Comparison of ENCODE assay signal across 8 cellular contexts in the genomic region with DNA sequence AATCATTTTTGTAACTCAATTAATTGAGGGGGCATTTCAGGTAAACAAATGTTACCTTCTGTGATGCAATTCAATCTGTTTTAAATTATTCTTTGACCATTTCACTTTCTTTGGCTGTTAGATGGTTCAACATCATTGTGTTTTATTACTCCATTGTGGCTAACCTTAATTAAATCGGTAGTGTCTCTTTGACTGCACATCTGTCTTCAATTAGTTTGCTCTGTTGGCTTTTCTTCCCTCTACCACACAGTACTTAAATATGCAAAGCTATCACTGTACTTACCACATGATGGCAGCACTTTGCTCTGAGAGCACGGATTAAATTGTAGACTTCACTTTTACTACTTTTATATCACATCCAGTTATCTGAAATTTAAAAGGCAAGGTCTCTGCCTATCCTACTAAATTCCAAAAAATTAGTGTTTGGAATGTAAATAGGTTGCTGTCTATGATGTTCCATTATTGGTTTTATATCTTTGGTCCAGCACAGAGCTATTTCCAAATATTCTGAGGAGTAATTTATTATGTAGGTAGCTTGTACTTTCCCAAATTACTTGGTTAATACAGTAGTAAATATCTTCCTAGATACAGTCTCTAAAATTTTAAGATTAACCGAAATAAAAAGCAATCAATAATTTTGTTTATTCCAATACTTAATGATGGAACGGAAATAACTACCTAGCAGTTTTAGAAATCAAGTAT.
A peak's percentile ranks its signal among the peaks of the same experiment; 100 is the strongest.
DNase-seq lines count a peak whose midpoint lies in the region; ATAC-seq, FAIRE-seq and TF ChIP-seq lines count a peak whose summit lies in the region.

No MANE protein-coding gene starts in this region.

- no peaks in the 10 kb centered on the region for H3K27me3 ChIP-seq in pancreas

- H3K4me3 ChIP-seq in LNCaP clone FGC (ENCODE audit: low read depth, low read length) (no peak overlapping the region), epithelial cell of esophagus (ENCODE audit: low read length) (no peak overlapping the region), pancreas (no peak overlapping the region)

- DNase-seq in GDM1 (lab: John Stamatoyannopoulos, UW) (peak; percentile 2), LNCaP clone FGC (ENCODE audit: low read depth) (peak; percentile 45), RCC 7860 (ENCODE audit: low spot score) (peak; percentile 48), epithelial cell of esophagus (ENCODE audit: low read depth) (peak; percentile 62), pancreas (no peak)
- no peak for DNase-seq in activated T-cell treated with anti-CD3 and anti-CD28 coated beads, Interleukin-2, amount 50 U/mL, for 1 hour
- DNase-seq in activated CD4-positive, alpha-beta memory T cell treated with anti-CD3 and anti-CD28 coated beads, Interleukin-2, amount 10 ng/mL, durations not matched to agents 7 days and 5 days = no peak

- POLR2A ChIA-PET in activated CD4-positive, alpha-beta memory T cell treated with anti-CD3 and anti-CD28 coated beads, Interleukin-2, amount 10 ng/mL, durations not matched to agents 7 days and 5 days (lab: Charles Lee) = no interaction called here

- no peak overlapping the region for H3K27ac Mint-ChIP-seq in activated CD4-positive, alpha-beta memory T cell treated with anti-CD3 and anti-CD28 coated beads, Interleukin-2, amount 10 ng/mL, durations not matched to agents 7 days and 5 days

- no peak overlapping the region for H3K27ac ChIP-seq in pancreas

- peak; percentile 65 for ATAC-seq in GM21723 (IDR thresholded peaks at IDR 0.05; ENCODE audit: unreplicated experiment)
- peak; percentile 43 to 87 (median 82) for ATAC-seq in pancreas

- WGBS in pancreas, 2 donors = 25 to 27% methylated on average over 4 of the region's 4 CpGs

- H3K9me3 ChIP-seq in pancreas = no peaks in the 10 kb centered on the region

- CTCF ChIA-PET in activated CD4-positive, alpha-beta memory T cell treated with anti-CD3 and anti-CD28 coated beads, Interleukin-2, amount 10 ng/mL, durations not matched to agents 7 days and 5 days (lab: Charles Lee) = interaction anchor here (0.6 kb wide), 1 partner anchor 466 kb away, joined by 3 read pairs; no protein-coding TSS in a partner anchor

- H3K4me3 Mint-ChIP-seq in activated CD4-positive, alpha-beta memory T cell treated with anti-CD3 and anti-CD28 coated beads, Interleukin-2, amount 10 ng/mL, durations not matched to agents 7 days and 5 days = no peak overlapping the region

- FAIRE-seq in RCC 7860 (lab: Jason Lieb, UNC) = peak; percentile 79
- peak; percentile 69 for FAIRE-seq in pancreas (lab: Jason Lieb, UNC)

- H3K4me1 ChIP-seq in pancreas = no peaks in the 10 kb centered on the region

- intact Hi-C loops in pancreas (cut with DNase I) = loop anchor here in 1 of 3 donors (10.0 kb wide), 1 partner anchor 464 kb away; no protein-coding TSS in a partner anchor

- TF ChIP-seq CTCF in LNCaP clone FGC (IDR thresholded peaks at IDR 0.05; ENCODE audit: control insufficient read depth, extremely low read depth, insufficient read depth) (peak; percentile 81), epithelial cell of esophagus (IDR thresholded peaks at IDR 0.05; ENCODE audit: insufficient read depth, low read depth, low read length, missing control alignments) (peak; percentile 72), pancreas (IDR thresholded peaks at IDR 0.05) (peak; percentile 40 to 55 (median 48))

- H3K4me1 Mint-ChIP-seq in activated CD4-positive, alpha-beta memory T cell treated with anti-CD3 and anti-CD28 coated beads, Interleukin-2, amount 10 ng/mL, durations not matched to agents 7 days and 5 days = no peaks in the 10 kb centered on the region

- no peaks in the 10 kb centered on the region for H3K36me3 ChIP-seq in pancreas

- H3K27me3 Mint-ChIP-seq in activated CD4-positive, alpha-beta memory T cell treated with anti-CD3 and anti-CD28 coated beads, Interleukin-2, amount 10 ng/mL, durations not matched to agents 7 days and 5 days = no peaks in the 10 kb centered on the region

- no peaks in the 10 kb centered on the region for H3K9me3 Mint-ChIP-seq in activated CD4-positive, alpha-beta memory T cell treated with anti-CD3 and anti-CD28 coated beads, Interleukin-2, amount 10 ng/mL, durations not matched to agents 7 days and 5 days

- no peaks in the 10 kb centered on the region for H3K36me3 Mint-ChIP-seq in activated CD4-positive, alpha-beta memory T cell treated with anti-CD3 and anti-CD28 coated beads, Interleukin-2, amount 10 ng/mL, durations not matched to agents 7 days and 5 days (ENCODE audit: low read depth)

Comparison
In these comparisons a context has a peak if more than half of its experiments do, and no peak if none do; other contexts are left out.
1. DNase-seq: peak in GDM1 (single experiment), LNCaP clone FGC (single experiment), RCC 7860 (single experiment) and epithelial cell of esophagus (single experiment); none in pancreas (0 of 6), activated T-cell treated with anti-CD3 and anti-CD28 coated beads, Interleukin-2, amount 50 U/mL, for 1 hour (single experiment) and activated CD4-positive, alpha-beta memory T cell treated with anti-CD3 and anti-CD28 coated beads, Interleukin-2, amount 10 ng/mL, durations not matched to agents 7 days and 5 days (single experiment).
2. Peak in every context shown above with its lines, with median percentiles within 50 percentile points of each other: CTCF ChIP-seq.